Comparison of ENCODE assay signal across 8 cellular contexts in genomic region chr10:73644015-73644743, GRCh38.
A peak's percentile ranks its signal among the peaks of the same experiment; 100 is the strongest.
DNase-seq lines count a peak whose midpoint lies in the region; ATAC-seq lines count a peak whose summit lies in the region.

No MANE protein-coding gene starts in this region.

- H3K4me1 Mint-ChIP-seq in activated naive CD8-positive, alpha-beta T cell (ENCODE audit: low read depth): peaks cover 7% of the 10 kb centered on the region

- H3K4me3 Mint-ChIP-seq in activated naive CD8-positive, alpha-beta T cell: peak overlapping the region; percentile 38

- DNase-seq in NCI-H2081 (lab: John Stamatoyannopoulos, UW): peak; percentile 28 to 48
- no peak for DNase-seq in NCI-H2081 treated with DMSO at 0.1 percent for 48 hours (lab: John Stamatoyannopoulos, UW)
- DNase-seq in Kasumi-1 (lab: John Stamatoyannopoulos, UW): peak; percentile 90 to 94
- DNase-seq in SHP77 treated with DMSO at 0.1 percent for 48 hours (lab: John Stamatoyannopoulos, UW): peak; percentile 21
- DNase-seq in glomerular visceral epithelial cell (ENCODE audit: extremely low spot score): peak; percentile 72
- peak; percentile 80 for DNase-seq in pons (ENCODE audit: low spot score)

- H3K36me3 Mint-ChIP-seq in activated naive CD8-positive, alpha-beta T cell: no peaks in the 10 kb centered on the region

- H3K27ac Mint-ChIP-seq in activated naive CD8-positive, alpha-beta T cell: no peak overlapping the region

- no peaks in the 10 kb centered on the region for H3K9me3 Mint-ChIP-seq in activated naive CD8-positive, alpha-beta T cell (ENCODE audit: low read depth)

- ATAC-seq in GM19328 (IDR thresholded peaks at IDR 0.05; ENCODE audit: unreplicated experiment): no peak

- H3K27me3 Mint-ChIP-seq in activated naive CD8-positive, alpha-beta T cell: peaks cover 2% of the 10 kb centered on the region
